9 cellular contexts compared by ENCODE assay signal in the genomic region with DNA sequence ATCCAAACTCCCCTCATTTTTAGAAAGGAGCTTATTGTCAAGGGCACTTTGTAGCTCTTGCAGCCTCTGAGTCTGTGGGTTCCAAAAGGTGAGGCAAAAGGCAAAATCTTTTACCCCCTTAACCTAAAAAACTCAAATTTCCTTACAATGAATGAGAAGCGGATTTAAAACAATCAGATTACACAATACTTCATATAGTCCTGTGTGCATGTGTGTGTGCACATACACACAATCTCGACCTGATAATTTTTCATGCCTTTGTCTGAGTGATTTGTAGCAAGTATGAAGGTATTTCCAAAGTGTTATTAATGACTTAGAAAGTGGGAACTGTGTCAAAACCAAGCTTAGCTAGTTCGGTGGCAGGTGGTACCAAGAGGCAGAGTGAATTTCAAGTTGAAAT. TPM values are rescaled to one million over a fixed set of nuclear protein-coding genes. Genes with fewer than 3 reads are reported as not detected.
"Had no signal": no experiment of that assay in that cellular context is flagged by ENCODE, and none has a peak within 500 bp of the region (broad histone marks: within the 10 kb centered on the region; RNA-seq: fewer than 3 reads in every experiment).

No MANE protein-coding gene starts in this region.

- ATAC-seq: GM12878 had no signal

- DNase-seq: GDM1, GF-D8 had no signal

- H3K4me3 ChIP-seq: GM12878 had no signal

- FAIRE-seq: G401.6, GM12878, GM12891, GM12892, GM18507, GM19239 had no signal

RNA-seq across cellular contexts. Expression of gene GRIK1, which starts 42.9 kb away (rescaled TPM):
- total RNA-seq: G401, GM12878 had no signal
